Comparison of ENCODE assay signal across 1 cellular context in the genomic region with DNA sequence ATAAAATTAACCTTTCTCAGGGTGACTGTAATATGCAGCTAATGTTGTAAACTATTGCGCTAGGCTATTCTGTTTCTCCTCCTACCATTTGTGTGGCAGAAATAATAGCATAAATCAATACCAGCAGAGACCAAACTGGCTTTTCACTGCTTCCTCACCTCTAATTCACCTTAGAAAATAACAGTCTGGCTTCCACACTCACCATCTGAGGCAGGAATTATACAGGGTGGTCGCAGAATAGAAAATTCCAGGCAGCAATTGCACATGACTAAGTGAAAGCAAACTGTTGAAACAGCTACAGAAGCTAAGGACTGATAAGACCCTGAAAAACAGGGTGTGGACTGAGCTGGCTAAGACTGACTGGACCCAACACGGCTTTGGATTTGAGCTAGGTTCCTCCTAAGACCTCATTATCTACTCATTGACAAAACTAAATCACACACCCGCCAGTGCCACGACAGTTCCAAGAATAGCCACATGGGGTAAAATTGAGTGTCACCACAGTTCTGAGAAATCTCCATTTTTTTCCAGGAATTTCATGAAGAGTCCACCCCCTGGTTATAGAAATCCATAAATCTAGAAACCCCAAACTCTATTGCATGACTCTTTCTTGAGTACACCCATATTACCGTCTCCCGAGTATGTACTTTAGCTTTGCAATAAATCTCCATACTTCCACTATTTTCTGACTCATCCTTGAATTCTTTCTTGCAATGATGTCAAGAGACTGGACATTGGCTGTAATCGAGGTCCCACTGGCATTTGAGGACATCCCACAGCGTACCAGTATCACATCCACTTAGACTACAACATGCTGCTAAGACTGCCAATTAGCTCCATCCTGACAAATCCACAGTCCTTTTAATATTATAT.
TF ChIP-seq lines count a peak whose summit lies in the region.

No MANE protein-coding gene starts in this region.

TF ChIP-seq in K562, 482 proteins besides CTCF, POLR2A, EP300 and RAD21 (continued from another document):
- TF ChIP-seq, protein P1, sequence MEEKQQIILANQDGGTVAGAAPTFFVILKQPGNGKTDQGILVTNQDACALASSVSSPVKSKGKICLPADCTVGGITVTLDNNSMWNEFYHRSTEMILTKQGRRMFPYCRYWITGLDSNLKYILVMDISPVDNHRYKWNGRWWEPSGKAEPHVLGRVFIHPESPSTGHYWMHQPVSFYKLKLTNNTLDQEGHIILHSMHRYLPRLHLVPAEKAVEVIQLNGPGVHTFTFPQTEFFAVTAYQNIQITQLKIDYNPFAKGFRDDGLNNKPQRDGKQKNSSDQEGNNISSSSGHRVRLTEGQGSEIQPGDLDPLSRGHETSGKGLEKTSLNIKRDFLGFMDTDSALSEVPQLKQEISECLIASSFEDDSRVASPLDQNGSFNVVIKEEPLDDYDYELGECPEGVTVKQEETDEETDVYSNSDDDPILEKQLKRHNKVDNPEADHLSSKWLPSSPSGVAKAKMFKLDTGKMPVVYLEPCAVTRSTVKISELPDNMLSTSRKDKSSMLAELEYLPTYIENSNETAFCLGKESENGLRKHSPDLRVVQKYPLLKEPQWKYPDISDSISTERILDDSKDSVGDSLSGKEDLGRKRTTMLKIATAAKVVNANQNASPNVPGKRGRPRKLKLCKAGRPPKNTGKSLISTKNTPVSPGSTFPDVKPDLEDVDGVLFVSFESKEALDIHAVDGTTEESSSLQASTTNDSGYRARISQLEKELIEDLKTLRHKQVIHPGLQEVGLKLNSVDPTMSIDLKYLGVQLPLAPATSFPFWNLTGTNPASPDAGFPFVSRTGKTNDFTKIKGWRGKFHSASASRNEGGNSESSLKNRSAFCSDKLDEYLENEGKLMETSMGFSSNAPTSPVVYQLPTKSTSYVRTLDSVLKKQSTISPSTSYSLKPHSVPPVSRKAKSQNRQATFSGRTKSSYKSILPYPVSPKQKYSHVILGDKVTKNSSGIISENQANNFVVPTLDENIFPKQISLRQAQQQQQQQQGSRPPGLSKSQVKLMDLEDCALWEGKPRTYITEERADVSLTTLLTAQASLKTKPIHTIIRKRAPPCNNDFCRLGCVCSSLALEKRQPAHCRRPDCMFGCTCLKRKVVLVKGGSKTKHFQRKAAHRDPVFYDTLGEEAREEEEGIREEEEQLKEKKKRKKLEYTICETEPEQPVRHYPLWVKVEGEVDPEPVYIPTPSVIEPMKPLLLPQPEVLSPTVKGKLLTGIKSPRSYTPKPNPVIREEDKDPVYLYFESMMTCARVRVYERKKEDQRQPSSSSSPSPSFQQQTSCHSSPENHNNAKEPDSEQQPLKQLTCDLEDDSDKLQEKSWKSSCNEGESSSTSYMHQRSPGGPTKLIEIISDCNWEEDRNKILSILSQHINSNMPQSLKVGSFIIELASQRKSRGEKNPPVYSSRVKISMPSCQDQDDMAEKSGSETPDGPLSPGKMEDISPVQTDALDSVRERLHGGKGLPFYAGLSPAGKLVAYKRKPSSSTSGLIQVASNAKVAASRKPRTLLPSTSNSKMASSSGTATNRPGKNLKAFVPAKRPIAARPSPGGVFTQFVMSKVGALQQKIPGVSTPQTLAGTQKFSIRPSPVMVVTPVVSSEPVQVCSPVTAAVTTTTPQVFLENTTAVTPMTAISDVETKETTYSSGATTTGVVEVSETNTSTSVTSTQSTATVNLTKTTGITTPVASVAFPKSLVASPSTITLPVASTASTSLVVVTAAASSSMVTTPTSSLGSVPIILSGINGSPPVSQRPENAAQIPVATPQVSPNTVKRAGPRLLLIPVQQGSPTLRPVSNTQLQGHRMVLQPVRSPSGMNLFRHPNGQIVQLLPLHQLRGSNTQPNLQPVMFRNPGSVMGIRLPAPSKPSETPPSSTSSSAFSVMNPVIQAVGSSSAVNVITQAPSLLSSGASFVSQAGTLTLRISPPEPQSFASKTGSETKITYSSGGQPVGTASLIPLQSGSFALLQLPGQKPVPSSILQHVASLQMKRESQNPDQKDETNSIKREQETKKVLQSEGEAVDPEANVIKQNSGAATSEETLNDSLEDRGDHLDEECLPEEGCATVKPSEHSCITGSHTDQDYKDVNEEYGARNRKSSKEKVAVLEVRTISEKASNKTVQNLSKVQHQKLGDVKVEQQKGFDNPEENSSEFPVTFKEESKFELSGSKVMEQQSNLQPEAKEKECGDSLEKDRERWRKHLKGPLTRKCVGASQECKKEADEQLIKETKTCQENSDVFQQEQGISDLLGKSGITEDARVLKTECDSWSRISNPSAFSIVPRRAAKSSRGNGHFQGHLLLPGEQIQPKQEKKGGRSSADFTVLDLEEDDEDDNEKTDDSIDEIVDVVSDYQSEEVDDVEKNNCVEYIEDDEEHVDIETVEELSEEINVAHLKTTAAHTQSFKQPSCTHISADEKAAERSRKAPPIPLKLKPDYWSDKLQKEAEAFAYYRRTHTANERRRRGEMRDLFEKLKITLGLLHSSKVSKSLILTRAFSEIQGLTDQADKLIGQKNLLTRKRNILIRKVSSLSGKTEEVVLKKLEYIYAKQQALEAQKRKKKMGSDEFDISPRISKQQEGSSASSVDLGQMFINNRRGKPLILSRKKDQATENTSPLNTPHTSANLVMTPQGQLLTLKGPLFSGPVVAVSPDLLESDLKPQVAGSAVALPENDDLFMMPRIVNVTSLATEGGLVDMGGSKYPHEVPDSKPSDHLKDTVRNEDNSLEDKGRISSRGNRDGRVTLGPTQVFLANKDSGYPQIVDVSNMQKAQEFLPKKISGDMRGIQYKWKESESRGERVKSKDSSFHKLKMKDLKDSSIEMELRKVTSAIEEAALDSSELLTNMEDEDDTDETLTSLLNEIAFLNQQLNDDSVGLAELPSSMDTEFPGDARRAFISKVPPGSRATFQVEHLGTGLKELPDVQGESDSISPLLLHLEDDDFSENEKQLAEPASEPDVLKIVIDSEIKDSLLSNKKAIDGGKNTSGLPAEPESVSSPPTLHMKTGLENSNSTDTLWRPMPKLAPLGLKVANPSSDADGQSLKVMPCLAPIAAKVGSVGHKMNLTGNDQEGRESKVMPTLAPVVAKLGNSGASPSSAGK (IDR thresholded peaks at IDR 0.05): peak; percentile 27; the same call in 1 of the 2 replicates
- no peak for TF ChIP-seq ZKSCAN3 (CRISPR knock-in tag; IDR thresholded peaks at IDR 0.05)
- TF ChIP-seq PTTG1 (tag; IDR thresholded peaks at IDR 0.05; ENCODE audit: low read depth): no peak
- TF ChIP-seq SRSF7 (optimal IDR thresholded peaks at IDR 0.05; ENCODE audit: low read depth, low read length): no peak
- TF ChIP-seq, protein P2, sequence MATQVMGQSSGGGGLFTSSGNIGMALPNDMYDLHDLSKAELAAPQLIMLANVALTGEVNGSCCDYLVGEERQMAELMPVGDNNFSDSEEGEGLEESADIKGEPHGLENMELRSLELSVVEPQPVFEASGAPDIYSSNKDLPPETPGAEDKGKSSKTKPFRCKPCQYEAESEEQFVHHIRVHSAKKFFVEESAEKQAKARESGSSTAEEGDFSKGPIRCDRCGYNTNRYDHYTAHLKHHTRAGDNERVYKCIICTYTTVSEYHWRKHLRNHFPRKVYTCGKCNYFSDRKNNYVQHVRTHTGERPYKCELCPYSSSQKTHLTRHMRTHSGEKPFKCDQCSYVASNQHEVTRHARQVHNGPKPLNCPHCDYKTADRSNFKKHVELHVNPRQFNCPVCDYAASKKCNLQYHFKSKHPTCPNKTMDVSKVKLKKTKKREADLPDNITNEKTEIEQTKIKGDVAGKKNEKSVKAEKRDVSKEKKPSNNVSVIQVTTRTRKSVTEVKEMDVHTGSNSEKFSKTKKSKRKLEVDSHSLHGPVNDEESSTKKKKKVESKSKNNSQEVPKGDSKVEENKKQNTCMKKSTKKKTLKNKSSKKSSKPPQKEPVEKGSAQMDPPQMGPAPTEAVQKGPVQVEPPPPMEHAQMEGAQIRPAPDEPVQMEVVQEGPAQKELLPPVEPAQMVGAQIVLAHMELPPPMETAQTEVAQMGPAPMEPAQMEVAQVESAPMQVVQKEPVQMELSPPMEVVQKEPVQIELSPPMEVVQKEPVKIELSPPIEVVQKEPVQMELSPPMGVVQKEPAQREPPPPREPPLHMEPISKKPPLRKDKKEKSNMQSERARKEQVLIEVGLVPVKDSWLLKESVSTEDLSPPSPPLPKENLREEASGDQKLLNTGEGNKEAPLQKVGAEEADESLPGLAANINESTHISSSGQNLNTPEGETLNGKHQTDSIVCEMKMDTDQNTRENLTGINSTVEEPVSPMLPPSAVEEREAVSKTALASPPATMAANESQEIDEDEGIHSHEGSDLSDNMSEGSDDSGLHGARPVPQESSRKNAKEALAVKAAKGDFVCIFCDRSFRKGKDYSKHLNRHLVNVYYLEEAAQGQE (CRISPR knock-in tag; IDR thresholded peaks at IDR 0.05; ENCODE audit: low read depth): 0 out of 2 replicates have a peak, but pooled peaks have one; percentile 26
- no peak for TF ChIP-seq SNRNP70 (optimal IDR thresholded peaks at IDR 0.05; ENCODE audit: low read depth, low read length)
- 0 out of 2 replicates have a peak, but pooled peaks have one; percentile 57 for TF ChIP-seq ZSCAN32 (CRISPR knock-in tag; IDR thresholded peaks at IDR 0.05)
- TF ChIP-seq XRCC3 (IDR thresholded peaks at IDR 0.05): no peak
- TF ChIP-seq PBX2 (CRISPR knock-in tag; IDR thresholded peaks at IDR 0.05; ENCODE audit: low read depth): no peak
- peak; percentile 99 for TF ChIP-seq PBX2 (tag; conservative IDR thresholded peaks at IDR 0.05; ENCODE audit: low read depth)
- TF ChIP-seq, protein P3, sequence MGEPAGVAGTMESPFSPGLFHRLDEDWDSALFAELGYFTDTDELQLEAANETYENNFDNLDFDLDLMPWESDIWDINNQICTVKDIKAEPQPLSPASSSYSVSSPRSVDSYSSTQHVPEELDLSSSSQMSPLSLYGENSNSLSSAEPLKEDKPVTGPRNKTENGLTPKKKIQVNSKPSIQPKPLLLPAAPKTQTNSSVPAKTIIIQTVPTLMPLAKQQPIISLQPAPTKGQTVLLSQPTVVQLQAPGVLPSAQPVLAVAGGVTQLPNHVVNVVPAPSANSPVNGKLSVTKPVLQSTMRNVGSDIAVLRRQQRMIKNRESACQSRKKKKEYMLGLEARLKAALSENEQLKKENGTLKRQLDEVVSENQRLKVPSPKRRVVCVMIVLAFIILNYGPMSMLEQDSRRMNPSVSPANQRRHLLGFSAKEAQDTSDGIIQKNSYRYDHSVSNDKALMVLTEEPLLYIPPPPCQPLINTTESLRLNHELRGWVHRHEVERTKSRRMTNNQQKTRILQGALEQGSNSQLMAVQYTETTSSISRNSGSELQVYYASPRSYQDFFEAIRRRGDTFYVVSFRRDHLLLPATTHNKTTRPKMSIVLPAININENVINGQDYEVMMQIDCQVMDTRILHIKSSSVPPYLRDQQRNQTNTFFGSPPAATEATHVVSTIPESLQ (CRISPR knock-in tag; IDR thresholded peaks at IDR 0.05): no peak
- TF ChIP-seq CBX8 (IDR thresholded peaks at IDR 0.05; ENCODE audit: borderline replicate concordance, extremely low read depth, low read depth, low read length, poor library complexity, severe bottlenecking): no peak
- no peak for TF ChIP-seq TAF15 (IDR thresholded peaks at IDR 0.05; ENCODE audit: low read depth, low read length)
- peak; percentile 17; the same call in 1 of the 2 replicates for TF ChIP-seq ZNF24 (IDR thresholded peaks at IDR 0.05)
- peak; percentile 41 for TF ChIP-seq TAF1 (IDR thresholded peaks at IDR 0.05; ENCODE audit: control insufficient read depth, extremely low read depth, insufficient read depth, low read length, severe bottlenecking)
- TF ChIP-seq ZNF263 (CRISPR knock-in tag; IDR thresholded peaks at IDR 0.05; ENCODE audit: borderline replicate concordance): no peak
- 0 out of 2 replicates have a peak, but pooled peaks have one; percentile 36 for TF ChIP-seq ZNF551 (CRISPR knock-in tag; IDR thresholded peaks at IDR 0.05)
- TF ChIP-seq SMARCC2 (IDR thresholded peaks at IDR 0.05; ENCODE audit: low read depth): peak; percentile 94
- no peak for TF ChIP-seq PTBP1 (IDR thresholded peaks at IDR 0.05; ENCODE audit: low read depth, low read length)
- TF ChIP-seq TFE3 (CRISPR knock-in tag; IDR thresholded peaks at IDR 0.05): no peak
- no peak for TF ChIP-seq U2AF2 (optimal IDR thresholded peaks at IDR 0.05; ENCODE audit: low read depth, low read length)
- no peak for TF ChIP-seq ZNF778 (CRISPR knock-in tag; IDR thresholded peaks at IDR 0.05)
- TF ChIP-seq, protein P4, sequence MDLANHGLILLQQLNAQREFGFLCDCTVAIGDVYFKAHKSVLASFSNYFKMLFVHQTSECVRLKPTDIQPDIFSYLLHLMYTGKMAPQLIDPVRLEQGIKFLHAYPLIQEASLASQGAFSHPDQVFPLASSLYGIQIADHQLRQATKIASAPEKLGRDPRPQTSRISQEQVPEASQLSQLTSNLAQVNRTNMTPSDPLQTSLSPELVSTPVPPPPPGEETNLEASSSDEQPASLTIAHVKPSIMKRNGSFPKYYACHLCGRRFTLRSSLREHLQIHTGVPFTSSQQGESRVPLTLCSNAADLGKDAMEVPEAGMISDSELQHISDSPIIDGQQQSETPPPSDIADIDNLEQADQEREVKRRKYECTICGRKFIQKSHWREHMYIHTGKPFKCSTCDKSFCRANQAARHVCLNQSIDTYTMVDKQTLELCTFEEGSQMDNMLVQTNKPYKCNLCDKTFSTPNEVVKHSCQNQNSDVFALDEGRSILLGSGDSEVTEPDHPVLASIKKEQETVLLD (IDR thresholded peaks at IDR 0.05): peak; percentile 76
- peak in 1 of 2 experiments; percentile 36; a peak in 1 of 4 replicates for TF ChIP-seq CSDE1 (IDR thresholded peaks at IDR 0.05)
- peak; percentile 99 for TF ChIP-seq CCNT2 (IDR thresholded peaks at IDR 0.05; ENCODE audit: borderline replicate concordance, extremely low read depth, insufficient read length, low read depth, low read length)
